Comparison of ENCODE assay signal across 13 cellular contexts in genomic region chr17:78139861-78140168, GRCh38. TPM values are rescaled to one million over a fixed set of nuclear protein-coding genes. Genes with fewer than 3 reads are reported as not detected.
DNase-seq lines count a peak whose midpoint lies in the region; ATAC-seq and TF ChIP-seq lines count a peak whose summit lies in the region.
"Not testable (repeated sequence)": the region's sequence is repeated elsewhere in the genome, so short reads cannot be mapped to it uniquely, and the experiment has no call there.
"Had no signal": no experiment of that assay in that cellular context is flagged by ENCODE, and none has a peak within 500 bp of the region (broad histone marks: within the 10 kb centered on the region; RNA-seq: fewer than 3 reads in every experiment).

No MANE protein-coding gene starts in this region.

- H3K27ac Mint-ChIP-seq in T-helper 17 cell (peak overlapping the region; percentile 87), natural killer cell (peak overlapping the region; percentile 91 to 94)
- peak overlapping the region; percentile 81 for H3K27ac Mint-ChIP-seq in activated T-helper 2 cell treated with anti-CD3 and anti-CD28 coated beads, Interferon-gamma antibody, Interleukin-2, Interleukin-4, amounts not matched to agents 10 μg/mL and 5 μg/mL and 100 μg/mL, durations not matched to agents 14 hours and 24 hours and 36 hours

- H3K4me1 Mint-ChIP-seq in T-helper 17 cell (peaks cover 47% of the 10 kb centered on the region), natural killer cell (peaks cover 61 to 70% of the 10 kb centered on the region in 2 donors)
- peaks cover 35% of the 10 kb centered on the region for H3K4me1 Mint-ChIP-seq in activated T-helper 2 cell treated with anti-CD3 and anti-CD28 coated beads, Interferon-gamma antibody, Interleukin-2, Interleukin-4, amounts not matched to agents 10 μg/mL and 5 μg/mL and 100 μg/mL, durations not matched to agents 14 hours and 24 hours and 36 hours (ENCODE audit: low read depth)

- H3K27me3 Mint-ChIP-seq in T-helper 17 cell; activated T-helper 2 cell treated with anti-CD3 and anti-CD28 coated beads, Interferon-gamma antibody, Interleukin-2, Interleukin-4, amounts not matched to agents 10 μg/mL and 5 μg/mL and 100 μg/mL, durations not matched to agents 14 hours and 24 hours and 36 hours (ENCODE audit: low read depth); natural killer cell (ENCODE audit: low read depth in 2 of 2): not testable (repeated sequence)

- intact Hi-C loops in activated T-helper 2 cell treated with anti-CD3 and anti-CD28 coated beads, Interferon-gamma antibody, Interleukin-2, Interleukin-4, amounts not matched to agents 10 μg/mL and 5 μg/mL and 100 μg/mL, durations not matched to agents 14 hours and 24 hours and 36 hours (cut with micrococcal nuclease): loop anchor here (1.0 kb wide), 3 partner anchors 11 to 47 kb away; partner anchors contain the start of genes AFMID, SYNGR2 and TK1
- intact Hi-C loops in natural killer cell (cut with micrococcal nuclease): loop anchor here (1.0 kb wide), 1 partner anchor 74 kb away; the partner anchor contains the start of gene BIRC5
- intact Hi-C loops in upper lobe of right lung (cut with DNase I): not testable (repeated sequence)

- H3K9me3 Mint-ChIP-seq in activated T-helper 2 cell treated with anti-CD3 and anti-CD28 coated beads, Interferon-gamma antibody, Interleukin-2, Interleukin-4, amounts not matched to agents 10 μg/mL and 5 μg/mL and 100 μg/mL, durations not matched to agents 14 hours and 24 hours and 36 hours; natural killer cell: not testable (repeated sequence)

- H3K9me3 ChIP-seq in ES-I3 (ENCODE audit: control insufficient read depth, insufficient read depth, low read length); T-helper 17 cell (ENCODE audit: control insufficient read depth, low read length, poor library complexity, severe bottlenecking); upper lobe of right lung: not testable (repeated sequence)

- not testable (repeated sequence) for H3K36me3 Mint-ChIP-seq in T-helper 17 cell (ENCODE audit: low read depth)
- peaks cover 51% of the 10 kb centered on the region for H3K36me3 Mint-ChIP-seq in activated T-helper 2 cell treated with anti-CD3 and anti-CD28 coated beads, Interferon-gamma antibody, Interleukin-2, Interleukin-4, amounts not matched to agents 10 μg/mL and 5 μg/mL and 100 μg/mL, durations not matched to agents 14 hours and 24 hours and 36 hours (ENCODE audit: low read depth)
- peaks cover 10% of the 10 kb centered on the region for H3K36me3 Mint-ChIP-seq in natural killer cell

- not testable (repeated sequence) for DNase-seq in T-helper 17 cell; activated T-helper 2 cell treated with anti-CD3 and anti-CD28 coated beads, Interferon-gamma antibody, Interleukin-2, Interleukin-4, amounts not matched to agents 10 μg/mL and 5 μg/mL and 100 μg/mL, durations not matched to agents 14 hours and 24 hours and 36 hours (ENCODE audit: low spot score); epithelial cell of prostate (ENCODE audit: low read depth, low spot score); natural killer cell; upper lobe of right lung

- peak overlapping the region; percentile 82 for H3K4me3 Mint-ChIP-seq in T-helper 17 cell
- not testable (repeated sequence) for H3K4me3 Mint-ChIP-seq in activated T-helper 2 cell treated with anti-CD3 and anti-CD28 coated beads, Interferon-gamma antibody, Interleukin-2, Interleukin-4, amounts not matched to agents 10 μg/mL and 5 μg/mL and 100 μg/mL, durations not matched to agents 14 hours and 24 hours and 36 hours (ENCODE audit: low read depth)
- H3K4me3 Mint-ChIP-seq in natural killer cell: peak overlapping the region; percentile 79

- ATAC-seq in T-helper 17 cell, natural killer cell, upper lobe of right lung: not testable (repeated sequence)

- not testable (repeated sequence) for H3K4me3 ChIP-seq in upper lobe of right lung

- H3K27me3 ChIP-seq in upper lobe of right lung: not testable (repeated sequence)

- TF ChIP-seq CTCF in natural killer cell (IDR thresholded peaks at IDR 0.05); upper lobe of right lung (IDR thresholded peaks at IDR 0.05): not testable (repeated sequence)

- H3K27ac ChIP-seq in epithelial cell of prostate: peak overlapping the region; percentile 93
- peak overlapping the region; percentile 24 for H3K27ac ChIP-seq in upper lobe of right lung

- H3K36me3 ChIP-seq in ES-I3 (ENCODE audit: insufficient read depth, low read length); upper lobe of right lung: not testable (repeated sequence)

- H3K4me1 ChIP-seq in ES-I3 (ENCODE audit: insufficient read depth, low read length) (peaks cover 38% of the 10 kb centered on the region; the same call in 1 of the 2 replicates), upper lobe of right lung (peaks cover 42% of the 10 kb centered on the region)

- H3K9ac ChIP-seq in ES-I3 (ENCODE audit: low read depth, low read length): peak overlapping the region; percentile 30; the same call in 1 of the 2 replicates

RNA-seq across cellular contexts. Expression of gene C17orf99, which starts 6.4 kb away (rescaled TPM):
- total RNA-seq in T-helper 17 cell (not detected), natural killer cell (not detected), upper lobe of right lung (not detected)
- total RNA-seq in activated T-helper 2 cell treated with anti-CD3 and anti-CD28 coated beads, Interferon-gamma antibody, Interleukin-2, Interleukin-4, amounts not matched to agents 10 μg/mL and 5 μg/mL and 100 μg/mL, durations not matched to agents 14 hours and 24 hours and 36 hours: not detected in 2 replicates
- total RNA-seq: fibroblast of lung, H4, HT1080, left ventricle myocardium superior, LHCN-M2, Right ventricle myocardium inferior, sigmoid colon had no signal

RNA-seq across cellular contexts. Expression of gene TMC8, which starts 9.2 kb away (rescaled TPM):
- total RNA-seq in T-helper 17 cell: 100 to 1,000 TPM; 352 to 481 TPM
- total RNA-seq in activated T-helper 2 cell treated with anti-CD3 and anti-CD28 coated beads, Interferon-gamma antibody, Interleukin-2, Interleukin-4, amounts not matched to agents 10 μg/mL and 5 μg/mL and 100 μg/mL, durations not matched to agents 14 hours and 24 hours and 36 hours: 196 and 208 TPM in 2 replicates
- 100 to 1,000 TPM; 401 to 551 (median 435) TPM for total RNA-seq in natural killer cell
- 26.6 TPM for total RNA-seq in upper lobe of right lung
- total RNA-seq: fibroblast of lung, LHCN-M2 had no signal

RNA-seq across cellular contexts. Expression of gene TMC6, which starts 11.3 kb away (rescaled TPM):
- total RNA-seq in T-helper 17 cell (100 to 1,000 TPM; 609 to 822 TPM), natural killer cell (100 to 1,000 TPM; 653 to 825 (median 687) TPM), upper lobe of right lung (176 TPM)
- total RNA-seq in activated T-helper 2 cell treated with anti-CD3 and anti-CD28 coated beads, Interferon-gamma antibody, Interleukin-2, Interleukin-4, amounts not matched to agents 10 μg/mL and 5 μg/mL and 100 μg/mL, durations not matched to agents 14 hours and 24 hours and 36 hours: 240 and 241 TPM in 2 replicates

RNA-seq across cellular contexts. Expression of gene SYNGR2, which starts 28.6 kb away (rescaled TPM):
- total RNA-seq in T-helper 17 cell: 10 to 100 TPM; 49.5 to 68.1 TPM
- total RNA-seq in activated T-helper 2 cell treated with anti-CD3 and anti-CD28 coated beads, Interferon-gamma antibody, Interleukin-2, Interleukin-4, amounts not matched to agents 10 μg/mL and 5 μg/mL and 100 μg/mL, durations not matched to agents 14 hours and 24 hours and 36 hours: 92.5 and 92.9 TPM in 2 replicates
- 10 to 100 TPM; 41.2 to 62.1 (median 43.5) TPM for total RNA-seq in natural killer cell
- 206 TPM for total RNA-seq in upper lobe of right lung

RNA-seq across cellular contexts. Expression of gene TK1, which starts 47.0 kb away (rescaled TPM):
- total RNA-seq in T-helper 17 cell (1 to 10 TPM in 1 of 2 donors, under 1 TPM in 1; 0.42 to 1.2 TPM), natural killer cell (1 to 10 TPM; 2.1 to 5.1 (median 3.9) TPM), upper lobe of right lung (3.3 TPM)
- total RNA-seq in activated T-helper 2 cell treated with anti-CD3 and anti-CD28 coated beads, Interferon-gamma antibody, Interleukin-2, Interleukin-4, amounts not matched to agents 10 μg/mL and 5 μg/mL and 100 μg/mL, durations not matched to agents 14 hours and 24 hours and 36 hours: 64.6 and 65.9 TPM in 2 replicates
